Comparison of ENCODE assay signal across 8 cellular contexts in genomic region chr16:30874244-30874820, GRCh38. TPM values are rescaled to one million over a fixed set of nuclear protein-coding genes. Genes with fewer than 3 reads are reported as not detected.
DNase-seq lines count a peak whose midpoint lies in the region; ATAC-seq and TF ChIP-seq lines count a peak whose summit lies in the region.

No MANE protein-coding gene starts in this region.

- H3K9me3 ChIP-seq in KOPT-K1 (ENCODE audit: insufficient read depth, low read length, poor library complexity, severe bottlenecking): no peaks in the 10 kb centered on the region
- H3K9me3 ChIP-seq in naive thymus-derived CD4-positive, alpha-beta T cell (ENCODE audit: control insufficient read depth in 2 of 3, low read length in 3 of 3): no peaks in the 10 kb centered on the region

- CTCF ChIA-PET in naive thymus-derived CD4-positive, alpha-beta T cell (lab: Charles Lee): interaction anchor here (0.6 to 3.2 kb wide), 6 partner anchors 16 to 780 kb away, joined by 3 to 23 read pairs (median 4); no protein-coding TSS in a partner anchor

- H3K4me1 ChIP-seq in naive thymus-derived CD4-positive, alpha-beta T cell (ENCODE audit: control insufficient read depth in 2 of 2, insufficient read depth in 2 of 2, low read length in 2 of 2): peaks cover 11 to 25% of the 10 kb centered on the region in 2 donors

- TF ChIP-seq CTCF in AG10803 (conservative IDR thresholded peaks at IDR 0.05; ENCODE audit: low read length): no peak
- no peak for TF ChIP-seq CTCF in choroid plexus epithelial cell (conservative IDR thresholded peaks at IDR 0.05; ENCODE audit: low read depth, low read length)

- H3K4me3 ChIP-seq in AG10803 (ENCODE audit: low read length): peak overlapping the region; percentile 92
- H3K4me3 ChIP-seq in choroid plexus epithelial cell (ENCODE audit: low read depth, low read length): peak overlapping the region; percentile 88
- peak overlapping the region; percentile 83 for H3K4me3 ChIP-seq in naive thymus-derived CD4-positive, alpha-beta T cell (ENCODE audit: low read length)

- H3K27me3 ChIP-seq in naive thymus-derived CD4-positive, alpha-beta T cell (ENCODE audit: control insufficient read depth in 2 of 2, insufficient read depth in 2 of 2, low read length in 2 of 2): no peaks in the 10 kb centered on the region

- peaks cover 21 to 40% (median 32%) of the 10 kb centered on the region in 7 donors for H3K4me1 Mint-ChIP-seq in naive thymus-derived CD4-positive, alpha-beta T cell

- no peak for DNase-seq in AG10803 (ENCODE audit: low read depth)
- DNase-seq in choroid plexus epithelial cell (ENCODE audit: low read depth): no peak
- no peak for DNase-seq in naive thymus-derived CD4-positive, alpha-beta T cell
- no peak for DNase-seq in NCI-H128 (lab: John Stamatoyannopoulos, UW; ENCODE audit: unreplicated experiment)
- DNase-seq in NCI-H187 (lab: John Stamatoyannopoulos, UW): no peak
- no peak for DNase-seq in NCI-H1694 treated with DMSO at 0.1 percent for 48 hours (lab: John Stamatoyannopoulos, UW)

- H3K36me3 ChIP-seq in KOPT-K1 (ENCODE audit: insufficient read depth, low read length): peaks cover 7% of the 10 kb centered on the region
- H3K36me3 ChIP-seq in naive thymus-derived CD4-positive, alpha-beta T cell (ENCODE audit: control insufficient read depth in 2 of 3, insufficient read depth in 3 of 3, low read length in 3 of 3): peaks cover 0 to 16% (median 0%) of the 10 kb centered on the region in 3 experiments

- H3K9me3 Mint-ChIP-seq in naive thymus-derived CD4-positive, alpha-beta T cell: no peaks in the 10 kb centered on the region

- peak overlapping the region; percentile 89 for H3K27ac ChIP-seq in KOPT-K1 (ENCODE audit: low read depth, low read length, poor library complexity, severe bottlenecking)
- peak overlapping the region; percentile 87 for H3K27ac ChIP-seq in naive thymus-derived CD4-positive, alpha-beta T cell (ENCODE audit: low read depth, low read length)

- POLR2A ChIA-PET in naive thymus-derived CD4-positive, alpha-beta T cell (lab: Charles Lee): interaction anchor here (0.6 to 4.2 kb wide), 22 partner anchors 8 to 999 kb away, joined by 3 to 67 read pairs (median 4); partner anchors contain the start of genes BCL7C, CTF1, PHKG2 and SETD1A

- H3K36me3 Mint-ChIP-seq in naive thymus-derived CD4-positive, alpha-beta T cell: peaks cover 0 to 10% (median 5%) of the 10 kb centered on the region in 5 donors

- ATAC-seq in naive thymus-derived CD4-positive, alpha-beta T cell: no peak
- no peak for ATAC-seq in HG03025 (IDR thresholded peaks at IDR 0.05; ENCODE audit: low FRiP score, unreplicated experiment)

- intact Hi-C loops in naive thymus-derived CD4-positive, alpha-beta T cell (cut with micrococcal nuclease): loop anchor here (2.0 kb wide), 1 partner anchor 60 kb away; no protein-coding TSS in a partner anchor

- H3K4me3 Mint-ChIP-seq in naive thymus-derived CD4-positive, alpha-beta T cell: peak overlapping the region; percentile 84 to 98 (median 97)

- no peaks in the 10 kb centered on the region for H3K27me3 Mint-ChIP-seq in naive thymus-derived CD4-positive, alpha-beta T cell

- H3K27ac Mint-ChIP-seq in naive thymus-derived CD4-positive, alpha-beta T cell: peak overlapping the region; percentile 79 to 99 (median 95)

RNA-seq across cellular contexts. Expression of gene BCL7C, which starts 19.5 kb away (rescaled TPM):
- total RNA-seq in naive thymus-derived CD4-positive, alpha-beta T cell: 10 to 100 TPM; 17.2 to 23.7 (median 22.7) TPM
- polyA plus RNA-seq in naive thymus-derived CD4-positive, alpha-beta T cell: 10 to 100 TPM; 28.4 to 31.4 TPM

RNA-seq across cellular contexts. Expression of gene CTF1, which starts 22.1 kb away (rescaled TPM):
- total RNA-seq in naive thymus-derived CD4-positive, alpha-beta T cell: under 1 TPM in 4 of 5 experiments, not detected in 1; 0.17 to 0.54 (median 0.40) TPM
- not detected for polyA plus RNA-seq in naive thymus-derived CD4-positive, alpha-beta T cell

RNA-seq across cellular contexts. Expression of gene FBXL19, which starts 49.0 kb away (rescaled TPM):
- 10 to 100 TPM; 11.1 to 26.8 (median 17.0) TPM for total RNA-seq in naive thymus-derived CD4-positive, alpha-beta T cell
- under 1 TPM; 0.08 to 0.16 TPM for polyA plus RNA-seq in naive thymus-derived CD4-positive, alpha-beta T cell
